6 cellular contexts compared by ENCODE assay signal in the genomic region with DNA sequence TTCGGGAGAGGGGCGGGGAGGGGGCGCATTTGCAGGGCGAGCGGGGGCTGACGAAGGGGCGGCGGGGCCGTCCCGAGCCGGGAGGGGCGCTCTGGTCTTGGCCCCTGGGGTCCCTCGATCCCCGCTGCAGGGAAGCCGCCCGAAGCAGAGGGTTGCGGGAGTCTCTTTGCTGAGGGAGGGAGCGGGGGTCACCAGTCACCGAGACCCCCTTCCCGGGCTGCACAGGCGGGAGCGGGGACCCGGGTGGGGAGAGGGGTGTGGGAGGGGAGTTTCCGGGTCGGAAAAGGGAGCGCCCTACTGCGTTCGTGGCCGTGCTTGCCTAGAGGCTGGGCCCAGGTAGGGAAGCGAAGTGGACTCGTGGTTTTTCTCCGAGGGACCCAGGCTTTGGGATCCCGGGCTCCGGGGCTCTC. TPM values are rescaled to one million over a fixed set of nuclear protein-coding genes. Genes with fewer than 3 reads are reported as not detected.
DNase-seq lines count a peak whose midpoint lies in the region; ATAC-seq, FAIRE-seq and TF ChIP-seq lines count a peak whose summit lies in the region.

No MANE protein-coding gene starts in this region.

- peak overlapping the region; percentile 86 for H3K27ac ChIP-seq in BLaER1

- TF ChIP-seq CTCF in bronchial epithelial cell (IDR thresholded peaks at IDR 0.05; ENCODE audit: insufficient read depth, low read length, severe bottlenecking) (no peak), omental fat pad (IDR thresholded peaks at IDR 0.05) (no peak)

- ATAC-seq in HG02943 (IDR thresholded peaks at IDR 0.05; ENCODE audit: low read depth, unreplicated experiment) (peak; percentile 24), omental fat pad (ENCODE audit: low FRiP score) (peak; percentile 46), GM21526 (IDR thresholded peaks at IDR 0.05; ENCODE audit: low FRiP score, unreplicated experiment) (no peak)

- DNase-seq in bronchial epithelial cell (ENCODE audit: low read depth) (no peak), omental fat pad (ENCODE audit: low spot score) (no peak), RPMI8226 (no peak)

- H3K36me3 ChIP-seq in BLaER1 (peaks cover 33% of the 10 kb centered on the region), bronchial epithelial cell (ENCODE audit: control insufficient read depth, insufficient read depth, low read length) (peaks cover 20% of the 10 kb centered on the region)

- peaks cover 36% of the 10 kb centered on the region for H3K4me1 ChIP-seq in BLaER1

- peak overlapping the region; percentile 83 for H3K4me3 ChIP-seq in BLaER1
- peak overlapping the region; percentile 93 for H3K4me3 ChIP-seq in bronchial epithelial cell (ENCODE audit: low read depth, low read length)

- H3K27me3 ChIP-seq in BLaER1 = no peaks in the 10 kb centered on the region
- no peaks in the 10 kb centered on the region for H3K27me3 ChIP-seq in bronchial epithelial cell (ENCODE audit: control insufficient read depth, insufficient read depth, low read length)

- peak overlapping the region; percentile 87 for H3K9ac ChIP-seq in BLaER1

- peak overlapping the region; percentile 98 for H3K4me2 ChIP-seq in BLaER1

- no peaks in the 10 kb centered on the region for H3K9me3 ChIP-seq in BLaER1

- no peaks in the 10 kb centered on the region for H4K20me1 ChIP-seq in BLaER1

- no peak for FAIRE-seq in bronchial epithelial cell (lab: Jason Lieb, UNC)

RNA-seq across cellular contexts. Expression of gene AP1S1, which starts 0.4 kb away (rescaled TPM):
- total RNA-seq in bronchial epithelial cell = 176 and 192 TPM in 2 replicates
- 10 to 100 TPM; 30.7 to 52.3 (median 36.4) TPM for total RNA-seq in omental fat pad

RNA-seq across cellular contexts. Expression of gene VGF, which starts 10.7 kb away (rescaled TPM):
- not detected in 2 replicates for total RNA-seq in bronchial epithelial cell
- total RNA-seq in omental fat pad = under 1 TPM in 1 of 4 donors, not detected in 3; 0.60 TPM

RNA-seq across cellular contexts. Expression of gene NAT16, which starts 25.4 kb away (rescaled TPM):
- total RNA-seq in bronchial epithelial cell = not detected in 2 replicates
- total RNA-seq in omental fat pad = under 1 TPM in 1 of 4 donors, not detected in 3; 0.09 TPM

RNA-seq across cellular contexts. Expression of gene SERPINE1, which starts 27.8 kb away (rescaled TPM):
- 20.6 and 54.2 TPM in 2 replicates for total RNA-seq in bronchial epithelial cell
- 100 to 1,000 TPM in 2 of 4 donors, 10 to 100 TPM in 2; 36.4 to 861 (median 118) TPM for total RNA-seq in omental fat pad

RNA-seq across cellular contexts. Expression of gene MOGAT3, which starts 46.1 kb away (rescaled TPM):
- total RNA-seq in bronchial epithelial cell (not detected in 2 replicates), omental fat pad (not detected)
